In genomic region chr7:30510124-30511074, GRCh38 we compare ENCODE assay signal across 1 cellular context.
TF ChIP-seq lines count a peak whose summit lies in the region.

No MANE protein-coding gene starts in this region.

TF ChIP-seq in GM23338, 12 proteins besides CTCF, POLR2A, EP300 and RAD21 (continued from another document):
- TF ChIP-seq, protein P1, sequence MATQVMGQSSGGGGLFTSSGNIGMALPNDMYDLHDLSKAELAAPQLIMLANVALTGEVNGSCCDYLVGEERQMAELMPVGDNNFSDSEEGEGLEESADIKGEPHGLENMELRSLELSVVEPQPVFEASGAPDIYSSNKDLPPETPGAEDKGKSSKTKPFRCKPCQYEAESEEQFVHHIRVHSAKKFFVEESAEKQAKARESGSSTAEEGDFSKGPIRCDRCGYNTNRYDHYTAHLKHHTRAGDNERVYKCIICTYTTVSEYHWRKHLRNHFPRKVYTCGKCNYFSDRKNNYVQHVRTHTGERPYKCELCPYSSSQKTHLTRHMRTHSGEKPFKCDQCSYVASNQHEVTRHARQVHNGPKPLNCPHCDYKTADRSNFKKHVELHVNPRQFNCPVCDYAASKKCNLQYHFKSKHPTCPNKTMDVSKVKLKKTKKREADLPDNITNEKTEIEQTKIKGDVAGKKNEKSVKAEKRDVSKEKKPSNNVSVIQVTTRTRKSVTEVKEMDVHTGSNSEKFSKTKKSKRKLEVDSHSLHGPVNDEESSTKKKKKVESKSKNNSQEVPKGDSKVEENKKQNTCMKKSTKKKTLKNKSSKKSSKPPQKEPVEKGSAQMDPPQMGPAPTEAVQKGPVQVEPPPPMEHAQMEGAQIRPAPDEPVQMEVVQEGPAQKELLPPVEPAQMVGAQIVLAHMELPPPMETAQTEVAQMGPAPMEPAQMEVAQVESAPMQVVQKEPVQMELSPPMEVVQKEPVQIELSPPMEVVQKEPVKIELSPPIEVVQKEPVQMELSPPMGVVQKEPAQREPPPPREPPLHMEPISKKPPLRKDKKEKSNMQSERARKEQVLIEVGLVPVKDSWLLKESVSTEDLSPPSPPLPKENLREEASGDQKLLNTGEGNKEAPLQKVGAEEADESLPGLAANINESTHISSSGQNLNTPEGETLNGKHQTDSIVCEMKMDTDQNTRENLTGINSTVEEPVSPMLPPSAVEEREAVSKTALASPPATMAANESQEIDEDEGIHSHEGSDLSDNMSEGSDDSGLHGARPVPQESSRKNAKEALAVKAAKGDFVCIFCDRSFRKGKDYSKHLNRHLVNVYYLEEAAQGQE (IDR thresholded peaks at IDR 0.05; ENCODE audit: unreplicated experiment), result no peak
- TF ChIP-seq POLR2AphosphoS5 (IDR thresholded peaks at IDR 0.05; ENCODE audit: low read depth), result no peak
- TF ChIP-seq CREB1 (CRISPR knock-in tag; IDR thresholded peaks at IDR 0.05; ENCODE audit: low read depth), result no peak
TF ChIP-seq in GM23338: peak in this region for 0.
